Comparison of ENCODE assay signal across 1 cellular context in genomic region chr7:4642468-4643203, GRCh38.
TF ChIP-seq lines count a peak whose summit lies in the region.

No MANE protein-coding gene starts in this region.

TF ChIP-seq in K562, 482 proteins besides CTCF, POLR2A, EP300 and RAD21 (continued from another document):
- TF ChIP-seq MEF2A (IDR thresholded peaks at IDR 0.05; ENCODE audit: control insufficient read depth, low read depth, low read length), result no peak
- TF ChIP-seq MEF2D (tag; conservative IDR thresholded peaks at IDR 0.05; ENCODE audit: low read depth), result no peak
- TF ChIP-seq MTA1 (IDR thresholded peaks at IDR 0.05; ENCODE audit: borderline replicate concordance), result no peak
- 0 out of 3 replicates have a peak, but pooled peaks of 1 of the 2 experiments have one; percentile 21 for TF ChIP-seq CBX3 (IDR thresholded peaks at IDR 0.05; ENCODE audit: borderline replicate concordance in 1 of 2, low read length in 2 of 2)
- peak; percentile 14; the same call in 1 of the 2 replicates for TF ChIP-seq DPF2 (IDR thresholded peaks at IDR 0.05)
- TF ChIP-seq MIER1 (IDR thresholded peaks at IDR 0.05; ENCODE audit: low read depth), result no peak
- TF ChIP-seq GATAD2B (IDR thresholded peaks at IDR 0.05; ENCODE audit: borderline replicate concordance), result no peak
- no peak for TF ChIP-seq NR2C2 (CRISPR knock-in tag; IDR thresholded peaks at IDR 0.05)
- TF ChIP-seq NR2C2 (tag; IDR thresholded peaks at IDR 0.05), result peak; percentile 55; the same call in 1 of the 2 replicates
- no peak for TF ChIP-seq SMAD4 (CRISPR knock-in tag; conservative IDR thresholded peaks at IDR 0.05)
- TF ChIP-seq E2F3 (CRISPR knock-in tag; IDR thresholded peaks at IDR 0.05), result no peak
- no peak for TF ChIP-seq NCOA2 (IDR thresholded peaks at IDR 0.05; ENCODE audit: partially characterized antibody in 2 of 2)
- TF ChIP-seq PHF20 (IDR thresholded peaks at IDR 0.05; ENCODE audit: partially characterized antibody), result no peak
- TF ChIP-seq ZNF239 (CRISPR knock-in tag; IDR thresholded peaks at IDR 0.05), result no peak
- TF ChIP-seq HMGXB4 (CRISPR knock-in tag; IDR thresholded peaks at IDR 0.05), result no peak
- TF ChIP-seq DIDO1 (tag; IDR thresholded peaks at IDR 0.05; ENCODE audit: low read depth), result no peak
- TF ChIP-seq ZNF121 (CRISPR knock-in tag; conservative IDR thresholded peaks at IDR 0.05), result peak; percentile 90
- TF ChIP-seq SMARCC2 (IDR thresholded peaks at IDR 0.05; ENCODE audit: low read depth), result no peak
- no peak for TF ChIP-seq ZHX1 (conservative IDR thresholded peaks at IDR 0.05; ENCODE audit: low read length)
- TF ChIP-seq MTA2 (IDR thresholded peaks at IDR 0.05; ENCODE audit: low read depth), result no peak
- no peak for TF ChIP-seq MCM2 (IDR thresholded peaks at IDR 0.05; ENCODE audit: low read depth)
- no peak for TF ChIP-seq ZBTB33 (CRISPR knock-in tag; IDR thresholded peaks at IDR 0.05)
- TF ChIP-seq SUPT5H (IDR thresholded peaks at IDR 0.05), result 0 out of 2 replicates have a peak, but pooled peaks have one; percentile 9
- TF ChIP-seq PATZ1 (CRISPR knock-in tag; IDR thresholded peaks at IDR 0.05; ENCODE audit: borderline replicate concordance), result no peak
- TF ChIP-seq ID3 (CRISPR knock-in tag; IDR thresholded peaks at IDR 0.05), result no peak
- TF ChIP-seq ID3 (tag; IDR thresholded peaks at IDR 0.05), result no peak
- peak; percentile 63; the same call in 1 of the 2 replicates for TF ChIP-seq BCOR (IDR thresholded peaks at IDR 0.05)
- TF ChIP-seq ZBTB5 (IDR thresholded peaks at IDR 0.05), result no peak
TF ChIP-seq in K562: peak in this region for 14.
